In genomic region chrX:3939967-3940610, GRCh38 we compare ENCODE assay signal across 8 cellular contexts.
DNase-seq lines count a peak whose midpoint lies in the region; ATAC-seq and TF ChIP-seq lines count a peak whose summit lies in the region.

No MANE protein-coding gene starts in this region.

- WGBS in prostate gland: 20% methylated on average over 4 of the region's 4 CpGs

- H3K36me3 ChIP-seq in colonic mucosa (no peaks in the 10 kb centered on the region), prostate gland (no peaks in the 10 kb centered on the region)

- TF ChIP-seq POLR2A in prostate gland (IDR thresholded peaks at IDR 0.05): no peak

- no peaks in the 10 kb centered on the region for H3K27me3 ChIP-seq in colonic mucosa
- H3K27me3 ChIP-seq in prostate gland (replicated peaks; ENCODE audit: insufficient read depth): no peaks in the 10 kb centered on the region

- H3K4me1 ChIP-seq in colonic mucosa (no peaks in the 10 kb centered on the region), prostate gland (replicated peaks) (no peaks in the 10 kb centered on the region)

- H3K9ac ChIP-seq in colonic mucosa (ENCODE audit: low read depth in 2 of 2, low read length in 2 of 2): no peak overlapping the region

- DNase-seq in NCI-H2196 (lab: John Stamatoyannopoulos, UW; ENCODE audit: unreplicated experiment): peak; percentile 5
- DNase-seq in NCI-H2196 treated with DMSO at 0.1 percent for 48 hours (lab: John Stamatoyannopoulos, UW; ENCODE audit: unreplicated experiment): no peak
- DNase-seq in NCI-H1930 (lab: John Stamatoyannopoulos, UW): peak; percentile 22 to 25
- no peak for DNase-seq in colonic mucosa
- no peak for DNase-seq in prostate gland (ENCODE audit: low spot score)
- DNase-seq in medulla oblongata (ENCODE audit: extremely low spot score): no peak
- DNase-seq in stimulated activated CD8-positive, alpha-beta memory T cell treated with anti-CD3 and anti-CD28 coated beads, Interleukin-4, amount 100 ng/mL, for 48 hours: no peak

- TF ChIP-seq CTCF in colonic mucosa (IDR thresholded peaks at IDR 0.05) (peak; percentile 28), prostate gland (IDR thresholded peaks at IDR 0.05) (peak in 3 of 4 experiments; percentile 7 to 32 (median 8))

- ATAC-seq in GM18519 (IDR thresholded peaks at IDR 0.05; ENCODE audit: low FRiP score, unreplicated experiment): no peak

- H3K4me3 ChIP-seq in colonic mucosa (no peak overlapping the region), prostate gland (no peak overlapping the region)

- H3K9me3 ChIP-seq in colonic mucosa (no peaks in the 10 kb centered on the region), prostate gland (no peaks in the 10 kb centered on the region)

- H3K27ac ChIP-seq in colonic mucosa (no peak overlapping the region), prostate gland (no peak overlapping the region)

- intact Hi-C loops in colonic mucosa (cut with DNase I): no loop called here
- intact Hi-C loops in prostate gland (cut with DNase I): no loop called here

Comparison
In these comparisons a context has a peak if more than half of its experiments do, and no peak if none do; other contexts are left out.
1. DNase-seq: peak in NCI-H2196 (single experiment) and NCI-H1930 (2 of 2); none in NCI-H2196 treated with DMSO at 0.1 percent for 48 hours (single experiment), colonic mucosa (single experiment), prostate gland (single experiment), medulla oblongata (single experiment) and stimulated activated CD8-positive, alpha-beta memory T cell treated with anti-CD3 and anti-CD28 coated beads, Interleukin-4, amount 100 ng/mL, for 48 hours (single experiment).